ENCODE assay signal across 8 cellular contexts in genomic region chr6:108115598-108116058, GRCh38. TPM values are rescaled to one million over a fixed set of nuclear protein-coding genes. Genes with fewer than 3 reads are reported as not detected.
DNase-seq lines count a peak whose midpoint lies in the region; ATAC-seq and TF ChIP-seq lines count a peak whose summit lies in the region.

No MANE protein-coding gene starts in this region.

- no peak overlapping the region for H3K27ac ChIP-seq in skin epidermis

- intact Hi-C loops in activated CD8-positive, alpha-beta T cell treated with anti-CD3 and anti-CD28 coated beads for 36 hours (cut with micrococcal nuclease), result loop anchor here (2.0 to 10.0 kb wide), 2 partner anchors 51 to 409 kb away; partner anchors contain the start of gene NR2E1
- intact Hi-C loops in left ventricle myocardium superior (cut with micrococcal nuclease), result loop anchor here (10.0 kb wide), 1 partner anchor 379 kb away; no protein-coding TSS in a partner anchor

- peaks cover 80% of the 10 kb centered on the region for H3K27me3 Mint-ChIP-seq in activated CD8-positive, alpha-beta T cell treated with anti-CD3 and anti-CD28 coated beads for 36 hours

- DNase-seq in NCI-H526 (lab: John Stamatoyannopoulos, UW) (peak; percentile 39 to 74), NCI-H526 treated with DMSO at 0.1 percent for 48 hours (lab: John Stamatoyannopoulos, UW) (no peak), LNCaP clone FGC (ENCODE audit: low read depth) (no peak), left ventricle myocardium superior (peak; percentile 43), NCI-H524 treated with DMSO at 0.1 percent for 48 hours (lab: John Stamatoyannopoulos, UW) (no peak)
- peak; percentile 45 for DNase-seq in activated CD8-positive, alpha-beta T cell treated with anti-CD3 and anti-CD28 coated beads for 36 hours

- H3K36me3 Mint-ChIP-seq in activated CD8-positive, alpha-beta T cell treated with anti-CD3 and anti-CD28 coated beads for 36 hours (ENCODE audit: low read depth), result no peaks in the 10 kb centered on the region

- CTCF ChIA-PET in activated CD8-positive, alpha-beta T cell treated with anti-CD3 and anti-CD28 coated beads for 36 hours (lab: Charles Lee), result interaction anchor here (0.7 to 1.7 kb wide), 6 partner anchors 11 to 268 kb away, joined by 3 to 5 read pairs (median 4); partner anchors contain the start of gene NR2E1

- H3K4me1 Mint-ChIP-seq in activated CD8-positive, alpha-beta T cell treated with anti-CD3 and anti-CD28 coated beads for 36 hours (ENCODE audit: low read depth), result peaks cover 45% of the 10 kb centered on the region

- peak overlapping the region; percentile 63 for H3K4me3 Mint-ChIP-seq in activated CD8-positive, alpha-beta T cell treated with anti-CD3 and anti-CD28 coated beads for 36 hours

- H3K9me3 Mint-ChIP-seq in activated CD8-positive, alpha-beta T cell treated with anti-CD3 and anti-CD28 coated beads for 36 hours, result no peaks in the 10 kb centered on the region

- POLR2A ChIA-PET in activated CD8-positive, alpha-beta T cell treated with anti-CD3 and anti-CD28 coated beads for 36 hours (lab: Charles Lee), result interaction anchor here (1.7 kb wide), 1 partner anchor 53 kb away, joined by 4 read pairs; no protein-coding TSS in a partner anchor

- ATAC-seq in activated CD8-positive, alpha-beta T cell treated with anti-CD3 and anti-CD28 coated beads for 36 hours, result no peak
- peak; percentile 19 for ATAC-seq in left ventricle myocardium superior
- ATAC-seq in GM18861 (IDR thresholded peaks at IDR 0.05; ENCODE audit: unreplicated experiment), result no peak

- H3K4me3 ChIP-seq in LNCaP clone FGC (ENCODE audit: low read depth, low read length), result no peak overlapping the region
- H3K4me3 ChIP-seq in skin epidermis, result peak overlapping the region in 4 of 7 experiments; percentile 24 to 33 (median 26)

- no peak overlapping the region for H3K27ac Mint-ChIP-seq in activated CD8-positive, alpha-beta T cell treated with anti-CD3 and anti-CD28 coated beads for 36 hours

- TF ChIP-seq CTCF in LNCaP clone FGC (IDR thresholded peaks at IDR 0.05; ENCODE audit: control insufficient read depth, extremely low read depth, insufficient read depth), result peak; percentile 61
- TF ChIP-seq CTCF in activated CD8-positive, alpha-beta T cell treated with anti-CD3 and anti-CD28 coated beads for 36 hours (IDR thresholded peaks at IDR 0.05), result peak; percentile 35

RNA-seq across cellular contexts. Expression of gene OSTM1, which starts 41.1 kb away (rescaled TPM):
- total RNA-seq in activated CD8-positive, alpha-beta T cell treated with anti-CD3 and anti-CD28 coated beads for 36 hours, result 1 to 10 TPM; 7.2 to 7.5 TPM
- 36.6 TPM for total RNA-seq in left ventricle myocardium superior

RNA-seq across cellular contexts. Expression of gene NR2E1, which starts 50.2 kb away (rescaled TPM):
- total RNA-seq in activated CD8-positive, alpha-beta T cell treated with anti-CD3 and anti-CD28 coated beads for 36 hours, result not detected
- not detected for total RNA-seq in left ventricle myocardium superior

Comparison
In these comparisons a context has a peak if more than half of its experiments do, and no peak if none do; other contexts are left out.
1. DNase-seq: peak in NCI-H526 (2 of 2), activated CD8-positive, alpha-beta T cell treated with anti-CD3 and anti-CD28 coated beads for 36 hours (single experiment) and left ventricle myocardium superior (single experiment); none in NCI-H526 treated with DMSO at 0.1 percent for 48 hours (single experiment), LNCaP clone FGC (single experiment) and NCI-H524 treated with DMSO at 0.1 percent for 48 hours (single experiment).